Comparison of ENCODE assay signal across 27 cellular contexts in the genomic region with DNA sequence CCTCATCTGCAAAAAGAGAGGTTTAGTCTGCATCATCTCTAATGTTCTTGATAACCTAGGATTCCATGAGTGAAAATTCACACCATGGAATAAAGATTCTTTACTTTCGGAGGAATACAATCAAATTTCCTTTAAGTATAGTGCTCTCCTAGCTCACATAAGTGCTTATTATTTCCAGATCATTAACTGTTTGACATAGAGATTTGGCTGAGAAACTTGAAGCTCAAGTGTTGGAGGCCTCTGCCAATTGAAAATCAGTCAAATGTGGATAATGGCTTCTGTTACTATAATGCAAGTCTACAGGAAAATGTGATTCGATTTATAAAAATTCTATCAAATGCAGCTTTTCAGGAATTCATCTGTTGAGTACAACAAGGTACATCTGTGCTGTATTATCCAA.
DNase-seq lines count a peak whose midpoint lies in the region; ATAC-seq and TF ChIP-seq lines count a peak whose summit lies in the region.
"Had no signal": no experiment of that assay in that cellular context is flagged by ENCODE, and none has a peak within 500 bp of the region (broad histone marks: within the 10 kb centered on the region; RNA-seq: fewer than 3 reads in every experiment).

No MANE protein-coding gene starts in this region.

- H3K4me1 Mint-ChIP-seq in GM23338 (peaks cover 42% of the 10 kb centered on the region), Caco-2 (ENCODE audit: low read depth, unreplicated experiment) (peaks cover 7% of the 10 kb centered on the region)
- H3K4me1 Mint-ChIP-seq: activated naive CD8-positive, alpha-beta T cell treated with anti-CD3 and anti-CD28 coated beads for 36 hours; natural killer cell had no signal

- no peak overlapping the region for H3K27ac ChIP-seq in GM23338 (ENCODE audit: low read depth)
- H3K27ac ChIP-seq: BLaER1, psoas muscle, sigmoid colon, tibial artery had no signal

- intact Hi-C loops in Caco-2 (cut with micrococcal nuclease; ENCODE audit: unreplicated experiment), result no loop called here

- no peaks in the 10 kb centered on the region for H3K9me3 ChIP-seq in Caco-2
- H3K9me3 ChIP-seq: BLaER1, mucosa of descending colon, psoas muscle, sigmoid colon, tibial artery had no signal

- ATAC-seq in GM23338, result no peak
- ATAC-seq: activated T-cell treated with anti-CD3 and anti-CD28 coated beads, Interleukin-2, amount 50 U/mL, for 4 hours; left cardiac atrium; mucosa of descending colon; natural killer cell; PC-3; psoas muscle had no signal

- H3K4me1 ChIP-seq in GM23338 (ENCODE audit: insufficient read depth) (peaks cover 47% of the 10 kb centered on the region), Caco-2 (peaks cover 15% of the 10 kb centered on the region; the same call in 1 of the 2 replicates)
- H3K4me1 ChIP-seq: BLaER1, psoas muscle, sigmoid colon, tibial artery had no signal

- no peak overlapping the region for H3K4me3 Mint-ChIP-seq in GM23338
- no peak overlapping the region for H3K4me3 Mint-ChIP-seq in Caco-2 (ENCODE audit: unreplicated experiment)
- H3K4me3 Mint-ChIP-seq: activated naive CD8-positive, alpha-beta T cell treated with anti-CD3 and anti-CD28 coated beads for 36 hours; activated T-cell treated with anti-CD3 and anti-CD28 coated beads, Interleukin-2, amount 50 U/mL, for 4 hours; natural killer cell had no signal

- H3K4me3 ChIP-seq in GM23338 (no peak overlapping the region), Caco-2 (ENCODE audit: low read depth, low read length) (no peak overlapping the region)
- H3K4me3 ChIP-seq: BLaER1, mucosa of descending colon, psoas muscle, sigmoid colon, tibial artery had no signal

- H2AFZ ChIP-seq in GM23338, result no peak overlapping the region

- H3K9me2 ChIP-seq in GM23338 (ENCODE audit: insufficient read depth), result 0 out of 2 replicates have a peak, but pooled peaks cover 3% of the 10 kb centered on the region

- no peaks in the 10 kb centered on the region for H3K36me3 Mint-ChIP-seq in GM23338 (ENCODE audit: low read depth)
- no peaks in the 10 kb centered on the region for H3K36me3 Mint-ChIP-seq in Caco-2 (ENCODE audit: insufficient read depth, unreplicated experiment)
- H3K36me3 Mint-ChIP-seq: activated naive CD8-positive, alpha-beta T cell treated with anti-CD3 and anti-CD28 coated beads for 36 hours; natural killer cell had no signal

- no peaks in the 10 kb centered on the region for H3K27me3 ChIP-seq in GM23338 (ENCODE audit: insufficient read depth)
- no peaks in the 10 kb centered on the region for H3K27me3 ChIP-seq in Caco-2 (replicated peaks; ENCODE audit: control insufficient read depth, insufficient read depth, low read length)
- H3K27me3 ChIP-seq: BLaER1, sigmoid colon, tibial artery had no signal

- CTCF ChIA-PET in Caco-2 (lab: Charles Lee), result no interaction called here

- H3K27me3 Mint-ChIP-seq in GM23338 (ENCODE audit: insufficient read depth, low read depth, poor library complexity) (no peaks in the 10 kb centered on the region), Caco-2 (ENCODE audit: insufficient read depth, unreplicated experiment) (no peaks in the 10 kb centered on the region)

- BruUV-seq in Caco-2 (replicated peaks; lab: Mats Ljungman, UMichigan), result no TSS peak

- H3K9me3 Mint-ChIP-seq in GM23338 (no peaks in the 10 kb centered on the region), Caco-2 (ENCODE audit: unreplicated experiment) (no peaks in the 10 kb centered on the region)
- H3K9me3 Mint-ChIP-seq: activated naive CD8-positive, alpha-beta T cell treated with anti-CD3 and anti-CD28 coated beads for 36 hours; activated T-cell treated with anti-CD3 and anti-CD28 coated beads, Interleukin-2, amount 50 U/mL, for 4 hours had no signal

- 0 out of 2 replicates have a peak overlapping the region, but pooled peaks have one; percentile 30 for H3K4me2 ChIP-seq in GM23338
- H3K4me2 ChIP-seq: BLaER1 had no signal

- no peak for TF ChIP-seq CTCF in GM23338 (conservative IDR thresholded peaks at IDR 0.05; ENCODE audit: low read depth in 2 of 2)
- TF ChIP-seq CTCF in Caco-2 (IDR thresholded peaks at IDR 0.05; ENCODE audit: insufficient read depth in 1 of 2, low read depth in 1 of 2, low read length in 1 of 2, severe bottlenecking in 1 of 2, unreplicated experiment in 1 of 2), result no peak

- POLR2A ChIA-PET in Caco-2 (lab: Charles Lee), result no interaction called here

- H3K79me2 ChIP-seq in GM23338 (replicated peaks; ENCODE audit: insufficient read depth), result no peaks in the 10 kb centered on the region

- H3F3A ChIP-seq in GM23338 (replicated peaks; ENCODE audit: low read depth), result no peaks in the 10 kb centered on the region

- H3K27ac Mint-ChIP-seq in GM23338 (no peak overlapping the region), Caco-2 (ENCODE audit: unreplicated experiment) (no peak overlapping the region)
- H3K27ac Mint-ChIP-seq: activated naive CD8-positive, alpha-beta T cell treated with anti-CD3 and anti-CD28 coated beads for 36 hours; natural killer cell had no signal

- no peaks in the 10 kb centered on the region for H4K20me1 ChIP-seq in GM23338 (replicated peaks; ENCODE audit: insufficient read depth)
- H4K20me1 ChIP-seq: BLaER1 had no signal

- no peaks in the 10 kb centered on the region for H3K36me3 ChIP-seq in GM23338 (ENCODE audit: insufficient read depth)
- H3K36me3 ChIP-seq in Caco-2 (ENCODE audit: control insufficient read depth, insufficient read depth, low read length), result no peaks in the 10 kb centered on the region
- H3K36me3 ChIP-seq: BLaER1, sigmoid colon, tibial artery had no signal

- DNase-seq in GM23338 (ENCODE audit: low spot score) (no peak), NCI-H2107 (lab: John Stamatoyannopoulos, UW) (peak; percentile 3), NCI-H446 treated with DMSO at 0.1 percent for 48 hours (lab: John Stamatoyannopoulos, UW) (peak; percentile 95), left kidney (ENCODE audit: low read depth, low spot score) (peak; percentile 68), ecto neural progenitor cell (ENCODE audit: low spot score) (no peak), Caco-2 (no peak)
- no peak for DNase-seq in activated CD4-positive, alpha-beta T cell treated with anti-CD3 and anti-CD28 coated beads for 48 hours
- DNase-seq: activated CD4-positive, CD25-positive, alpha-beta regulatory T cell; activated gamma-delta T cell; activated naive CD8-positive, alpha-beta T cell treated with anti-CD3 and anti-CD28 coated beads for 36 hours; activated T-cell treated with anti-CD3 and anti-CD28 coated beads, Interleukin-2, amount 50 U/mL, for 4 hours; anterior cingulate cortex; GOT3; hippocampal formation; KBM-7; left cardiac atrium; mucosa of descending colon; natural killer cell; occipital lobe; PC-3; psoas muscle; sigmoid colon; stimulated activated CD4-positive, alpha-beta T cell treated with anti-CD3 and anti-CD28 coated beads, Interleukin-12 subunit alpha, Interleukin-12 subunit beta, amount 100 ng/mL, for 4 hours; stimulated activated CD4-positive, alpha-beta T cell treated with anti-CD3 and anti-CD28 coated beads, Interleukin-4, amount 100 ng/mL, for 1 hour; T-helper 1 cell; tibial artery had no signal

TF ChIP-seq in GM23338, 12 proteins besides CTCF, POLR2A, EP300 and RAD21 (continues in another document):
- TF ChIP-seq, protein P1, sequence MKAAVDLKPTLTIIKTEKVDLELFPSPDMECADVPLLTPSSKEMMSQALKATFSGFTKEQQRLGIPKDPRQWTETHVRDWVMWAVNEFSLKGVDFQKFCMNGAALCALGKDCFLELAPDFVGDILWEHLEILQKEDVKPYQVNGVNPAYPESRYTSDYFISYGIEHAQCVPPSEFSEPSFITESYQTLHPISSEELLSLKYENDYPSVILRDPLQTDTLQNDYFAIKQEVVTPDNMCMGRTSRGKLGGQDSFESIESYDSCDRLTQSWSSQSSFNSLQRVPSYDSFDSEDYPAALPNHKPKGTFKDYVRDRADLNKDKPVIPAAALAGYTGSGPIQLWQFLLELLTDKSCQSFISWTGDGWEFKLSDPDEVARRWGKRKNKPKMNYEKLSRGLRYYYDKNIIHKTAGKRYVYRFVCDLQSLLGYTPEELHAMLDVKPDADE (IDR thresholded peaks at IDR 0.05), result no peak
- TF ChIP-seq STAT1 (IDR thresholded peaks at IDR 0.05; ENCODE audit: unreplicated experiment) (no peak), JUNB (IDR thresholded peaks at IDR 0.05; ENCODE audit: unreplicated experiment) (no peak), EZH2phosphoT487 (IDR thresholded peaks at IDR 0.05; ENCODE audit: unreplicated experiment) (no peak), ZNF331 (CRISPR knock-in tag; IDR thresholded peaks at IDR 0.05; ENCODE audit: low read depth) (no peak), ZNF114 (CRISPR knock-in tag; IDR thresholded peaks at IDR 0.05) (no peak)

Comparison
In these comparisons a context has a peak if more than half of its experiments do, and no peak if none do; other contexts are left out.
1. DNase-seq: peak in NCI-H2107 (single experiment), NCI-H446 treated with DMSO at 0.1 percent for 48 hours (single experiment) and left kidney (single experiment); none in GM23338 (single experiment), activated CD4-positive, alpha-beta T cell treated with anti-CD3 and anti-CD28 coated beads for 48 hours (single experiment), ecto neural progenitor cell (single experiment) and Caco-2 (0 of 2).